ENCODE assay signal across 21 cellular contexts in genomic region chr12:56032006-56032405, GRCh38. TPM values are rescaled to one million over a fixed set of nuclear protein-coding genes. Genes with fewer than 3 reads are reported as not detected.
DNase-seq lines count a peak whose midpoint lies in the region; ATAC-seq and TF ChIP-seq lines count a peak whose summit lies in the region.
"Had no signal": no experiment of that assay in that cellular context is flagged by ENCODE, and none has a peak within 500 bp of the region (broad histone marks: within the 10 kb centered on the region; RNA-seq: fewer than 3 reads in every experiment).

No MANE protein-coding gene starts in this region.

- peak overlapping the region; percentile 47 for H3K4me3 ChIP-seq in CD4-positive, CD25-positive, alpha-beta regulatory T cell (ENCODE audit: low read depth, low read length)
- no peak overlapping the region for H3K4me3 ChIP-seq in CD4-positive, alpha-beta memory T cell (ENCODE audit: low read length in 2 of 2)
- no peak overlapping the region for H3K4me3 ChIP-seq in right atrium auricular region
- H3K4me3 ChIP-seq: body of pancreas, gastroesophageal sphincter, SJSA1, testis, vagina had no signal

- peaks cover 30% of the 10 kb centered on the region for H3K36me3 ChIP-seq in CD4-positive, CD25-positive, alpha-beta regulatory T cell (ENCODE audit: control insufficient read depth, insufficient read depth, low read length)
- H3K36me3 ChIP-seq in CD4-positive, alpha-beta memory T cell (ENCODE audit: insufficient read depth, low read length): peaks cover 29% of the 10 kb centered on the region
- H3K36me3 ChIP-seq in right atrium auricular region: peaks cover 29% of the 10 kb centered on the region

- no peaks in the 10 kb centered on the region for H3K27me3 ChIP-seq in CD4-positive, CD25-positive, alpha-beta regulatory T cell (ENCODE audit: control insufficient read depth, insufficient read depth, low read length)
- H3K27me3 ChIP-seq in CD4-positive, alpha-beta memory T cell (ENCODE audit: insufficient read depth, low read length): no peaks in the 10 kb centered on the region
- H3K27me3 ChIP-seq in right atrium auricular region: no peaks in the 10 kb centered on the region
- H3K27me3 ChIP-seq: body of pancreas, gastroesophageal sphincter, SJSA1, testis, vagina had no signal

- H3K27ac ChIP-seq in CD4-positive, CD25-positive, alpha-beta regulatory T cell (ENCODE audit: insufficient read depth, low read length, poor library complexity, severe bottlenecking): peak overlapping the region; percentile 85
- peak overlapping the region; percentile 16 for H3K27ac ChIP-seq in CD4-positive, alpha-beta memory T cell (ENCODE audit: low read depth, low read length)
- no peak overlapping the region for H3K27ac ChIP-seq in right atrium auricular region
- H3K27ac ChIP-seq: body of pancreas, gastroesophageal sphincter, SJSA1, testis, vagina, WERI-Rb-1 had no signal

- peaks cover 28 to 95% (median 73%) of the 10 kb centered on the region in 4 donors for H3K4me1 Mint-ChIP-seq in CD4-positive, CD25-positive, alpha-beta regulatory T cell
- peaks cover 6 to 20% (median 7%) of the 10 kb centered on the region in 4 donors for H3K4me1 Mint-ChIP-seq in CD4-positive, alpha-beta memory T cell
- H3K4me1 Mint-ChIP-seq in activated CD8-positive, alpha-beta memory T cell treated with anti-CD3 and anti-CD28 coated beads, Interleukin-2, amount 10 ng/mL, durations not matched to agents 7 days and 5 days: peaks cover 59% of the 10 kb centered on the region
- H3K4me1 Mint-ChIP-seq in endothelial cell (ENCODE audit: unreplicated experiment): peaks cover 14% of the 10 kb centered on the region

- peak overlapping the region; percentile 51 to 77 (median 62) for H3K4me3 Mint-ChIP-seq in CD4-positive, CD25-positive, alpha-beta regulatory T cell
- peak overlapping the region in 1 of 8 donors; percentile 2 for H3K4me3 Mint-ChIP-seq in CD4-positive, alpha-beta memory T cell
- no peak overlapping the region for H3K4me3 Mint-ChIP-seq in activated CD8-positive, alpha-beta memory T cell treated with anti-CD3 and anti-CD28 coated beads, Interleukin-2, amount 10 ng/mL, durations not matched to agents 7 days and 5 days
- H3K4me3 Mint-ChIP-seq in endothelial cell (ENCODE audit: unreplicated experiment): peak overlapping the region; percentile 10
- H3K4me3 Mint-ChIP-seq: effector memory CD8-positive, alpha-beta T cell had no signal

- H3K27me3 Mint-ChIP-seq in CD4-positive, CD25-positive, alpha-beta regulatory T cell: no peaks in the 10 kb centered on the region
- H3K27me3 Mint-ChIP-seq in CD4-positive, alpha-beta memory T cell: no peaks in the 10 kb centered on the region
- no peaks in the 10 kb centered on the region for H3K27me3 Mint-ChIP-seq in activated CD8-positive, alpha-beta memory T cell treated with anti-CD3 and anti-CD28 coated beads, Interleukin-2, amount 10 ng/mL, durations not matched to agents 7 days and 5 days
- H3K27me3 Mint-ChIP-seq in endothelial cell (ENCODE audit: unreplicated experiment): peaks cover 1% of the 10 kb centered on the region
- H3K27me3 Mint-ChIP-seq: effector memory CD8-positive, alpha-beta T cell had no signal

- peak overlapping the region; percentile 91 to 97 (median 94) for H3K27ac Mint-ChIP-seq in CD4-positive, CD25-positive, alpha-beta regulatory T cell
- H3K27ac Mint-ChIP-seq in CD4-positive, alpha-beta memory T cell: peak overlapping the region in 5 of 7 donors; percentile 18 to 81 (median 77)
- H3K27ac Mint-ChIP-seq in activated CD8-positive, alpha-beta memory T cell treated with anti-CD3 and anti-CD28 coated beads, Interleukin-2, amount 10 ng/mL, durations not matched to agents 7 days and 5 days: peak overlapping the region; percentile 48
- no peak overlapping the region for H3K27ac Mint-ChIP-seq in endothelial cell (ENCODE audit: unreplicated experiment)
- H3K27ac Mint-ChIP-seq: effector memory CD8-positive, alpha-beta T cell had no signal

- no peak for TF ChIP-seq CTCF in endothelial cell (IDR thresholded peaks at IDR 0.05; ENCODE audit: unreplicated experiment)
- TF ChIP-seq CTCF in right atrium auricular region (IDR thresholded peaks at IDR 0.05): no peak

- intact Hi-C loops in CD4-positive, alpha-beta memory T cell (cut with micrococcal nuclease): no loop called here

- ATAC-seq in CD4-positive, CD25-positive, alpha-beta regulatory T cell (ENCODE audit: low read depth in 2 of 2): peak; percentile 57 to 67
- ATAC-seq in activated CD8-positive, alpha-beta memory T cell treated with anti-CD3 and anti-CD28 coated beads, Interleukin-2, amount 10 ng/mL, durations not matched to agents 7 days and 5 days: no peak
- no peak for ATAC-seq in GM18511 (IDR thresholded peaks at IDR 0.05; ENCODE audit: unreplicated experiment)
- ATAC-seq: body of pancreas; effector memory CD8-positive, alpha-beta T cell; gastroesophageal sphincter had no signal

- H3K9me3 Mint-ChIP-seq in CD4-positive, CD25-positive, alpha-beta regulatory T cell: no peaks in the 10 kb centered on the region
- no peaks in the 10 kb centered on the region for H3K9me3 Mint-ChIP-seq in CD4-positive, alpha-beta memory T cell
- no peaks in the 10 kb centered on the region for H3K9me3 Mint-ChIP-seq in activated CD8-positive, alpha-beta memory T cell treated with anti-CD3 and anti-CD28 coated beads, Interleukin-2, amount 10 ng/mL, durations not matched to agents 7 days and 5 days (ENCODE audit: low read depth)
- no peaks in the 10 kb centered on the region for H3K9me3 Mint-ChIP-seq in endothelial cell (ENCODE audit: unreplicated experiment)
- H3K9me3 Mint-ChIP-seq: effector memory CD8-positive, alpha-beta T cell had no signal

- peak; percentile 30 to 73 (median 50) for DNase-seq in CD4-positive, CD25-positive, alpha-beta regulatory T cell
- no peak for DNase-seq in CD4-positive, alpha-beta memory T cell
- DNase-seq in activated CD8-positive, alpha-beta memory T cell treated with anti-CD3 and anti-CD28 coated beads, Interleukin-2, amount 10 ng/mL, durations not matched to agents 7 days and 5 days: peak; percentile 46
- DNase-seq in endothelial cell (ENCODE audit: low spot score): no peak
- DNase-seq in 8988T: no peak
- DNase-seq in right atrium auricular region (ENCODE audit: low spot score): no peak
- DNase-seq: body of pancreas; DMS53; effector memory CD8-positive, alpha-beta T cell; GDM1; HCEC 1CT; KBM-7; NCI-H1436 treated with DMSO at 0.1 percent for 48 hours; NCI-H510A treated with DMSO at 0.1 percent for 48 hours; posterior cingulate gyrus; testis; WERI-Rb-1 had no signal

- no peaks in the 10 kb centered on the region for H3K9me3 ChIP-seq in CD4-positive, CD25-positive, alpha-beta regulatory T cell (ENCODE audit: control insufficient read depth in 2 of 2, low read length in 2 of 2)
- H3K9me3 ChIP-seq in CD4-positive, alpha-beta memory T cell (ENCODE audit: control insufficient read depth in 1 of 2, low read length in 2 of 2): no peaks in the 10 kb centered on the region
- no peaks in the 10 kb centered on the region for H3K9me3 ChIP-seq in right atrium auricular region
- H3K9me3 ChIP-seq: body of pancreas, gastroesophageal sphincter, SJSA1, testis, vagina had no signal

- CTCF ChIA-PET in CD4-positive, alpha-beta memory T cell (lab: Charles Lee; ENCODE audit: partially characterized antibody): interaction anchor here (1.0 kb wide), 1 partner anchor 36 kb away, joined by 3 read pairs; no protein-coding TSS in a partner anchor
- CTCF ChIA-PET in activated CD8-positive, alpha-beta memory T cell treated with anti-CD3 and anti-CD28 coated beads, Interleukin-2, amount 10 ng/mL, durations not matched to agents 7 days and 5 days (lab: Charles Lee): interaction anchor here (1.0 to 1.1 kb wide), 2 partner anchors 17 to 36 kb away, joined by 3 read pairs; no protein-coding TSS in a partner anchor

- H3K4me1 ChIP-seq in CD4-positive, CD25-positive, alpha-beta regulatory T cell (ENCODE audit: control insufficient read depth, insufficient read depth, low read length, poor library complexity, severe bottlenecking): peaks cover 86% of the 10 kb centered on the region
- peaks cover 7% of the 10 kb centered on the region for H3K4me1 ChIP-seq in CD4-positive, alpha-beta memory T cell (ENCODE audit: insufficient read depth, low read length)
- no peaks in the 10 kb centered on the region for H3K4me1 ChIP-seq in right atrium auricular region
- H3K4me1 ChIP-seq: body of pancreas, SJSA1, testis had no signal

- POLR2A ChIA-PET in CD4-positive, alpha-beta memory T cell (lab: Charles Lee; ENCODE audit: partially characterized antibody): no interaction called here

- peaks cover 61% of the 10 kb centered on the region for H3K36me3 Mint-ChIP-seq in CD4-positive, CD25-positive, alpha-beta regulatory T cell
- peaks cover 37 to 64% of the 10 kb centered on the region in 2 donors for H3K36me3 Mint-ChIP-seq in CD4-positive, alpha-beta memory T cell
- H3K36me3 Mint-ChIP-seq in activated CD8-positive, alpha-beta memory T cell treated with anti-CD3 and anti-CD28 coated beads, Interleukin-2, amount 10 ng/mL, durations not matched to agents 7 days and 5 days: peaks cover 62% of the 10 kb centered on the region
- H3K36me3 Mint-ChIP-seq in endothelial cell (ENCODE audit: low read depth, unreplicated experiment): peaks cover 10% of the 10 kb centered on the region

RNA-seq across cellular contexts. Expression of gene RPS26, which starts 9.7 kb away (rescaled TPM):
- total RNA-seq in CD4-positive, CD25-positive, alpha-beta regulatory T cell: 26.3 TPM
- 1,000 to 10,000 TPM in 1 of 4 donors, 100 to 1,000 TPM in 3; 288 to 1,151 (median 836) TPM for polyA plus RNA-seq in CD4-positive, CD25-positive, alpha-beta regulatory T cell
- total RNA-seq in CD4-positive, alpha-beta memory T cell: 10 to 100 TPM; 55.6 to 55.8 TPM
- polyA plus RNA-seq in CD4-positive, alpha-beta memory T cell: 1,000 to 10,000 TPM in 1 of 2 donors, 100 to 1,000 TPM in 1; 386 to 1,449 TPM
- total RNA-seq in activated CD8-positive, alpha-beta memory T cell treated with anti-CD3 and anti-CD28 coated beads, Interleukin-2, amount 10 ng/mL, durations not matched to agents 7 days and 5 days: 10 to 100 TPM; 27.9 to 42.2 TPM
- 45.8 TPM for total RNA-seq in endothelial cell (ENCODE audit: unreplicated experiment)
- 1,000 to 10,000 TPM in 1 of 2 donors, 100 to 1,000 TPM in 1; 134 to 1,492 TPM for total RNA-seq in right atrium auricular region

RNA-seq across cellular contexts. Expression of gene IKZF4, which starts 11.2 kb away (rescaled TPM):
- total RNA-seq in CD4-positive, CD25-positive, alpha-beta regulatory T cell: 22.3 TPM
- polyA plus RNA-seq in CD4-positive, CD25-positive, alpha-beta regulatory T cell: 1 to 10 TPM; 5.8 to 8.1 (median 6.4) TPM
- total RNA-seq in CD4-positive, alpha-beta memory T cell: 1 to 10 TPM; 7.2 to 7.9 TPM
- polyA plus RNA-seq in CD4-positive, alpha-beta memory T cell: 1 to 10 TPM in 1 of 2 donors, under 1 TPM in 1; 0.37 to 2.2 TPM
- 10 to 100 TPM; 15.8 to 44.9 TPM for total RNA-seq in activated CD8-positive, alpha-beta memory T cell treated with anti-CD3 and anti-CD28 coated beads, Interleukin-2, amount 10 ng/mL, durations not matched to agents 7 days and 5 days
- total RNA-seq in endothelial cell (ENCODE audit: unreplicated experiment) (3.0 TPM), right atrium auricular region (1 to 10 TPM; 2.6 to 3.9 TPM)

RNA-seq across cellular contexts. Expression of gene SUOX, which starts 34.9 kb away (rescaled TPM):
- total RNA-seq in CD4-positive, CD25-positive, alpha-beta regulatory T cell: 6.9 TPM
- polyA plus RNA-seq in CD4-positive, CD25-positive, alpha-beta regulatory T cell: 10 to 100 TPM in 1 of 4 donors, 1 to 10 TPM in 3; 2.2 to 10.3 (median 5.9) TPM
- 1 to 10 TPM; 5.4 to 5.9 TPM for total RNA-seq in CD4-positive, alpha-beta memory T cell
- polyA plus RNA-seq in CD4-positive, alpha-beta memory T cell: not detected
- 10 to 100 TPM in 1 of 2 experiments, 1 to 10 TPM in 1; 2.5 to 14.6 TPM for total RNA-seq in activated CD8-positive, alpha-beta memory T cell treated with anti-CD3 and anti-CD28 coated beads, Interleukin-2, amount 10 ng/mL, durations not matched to agents 7 days and 5 days
- total RNA-seq in endothelial cell (ENCODE audit: unreplicated experiment): 31.6 TPM
- 10 to 100 TPM; 23.9 to 37.7 TPM for total RNA-seq in right atrium auricular region

RNA-seq across cellular contexts. Expression of gene ERBB3, which starts 48.0 kb away (rescaled TPM):
- 0.69 TPM for total RNA-seq in CD4-positive, CD25-positive, alpha-beta regulatory T cell
- under 1 TPM; 0.14 to 1.00 (median 0.56) TPM for polyA plus RNA-seq in CD4-positive, CD25-positive, alpha-beta regulatory T cell
- total RNA-seq in CD4-positive, alpha-beta memory T cell: 1 to 10 TPM; 5.9 to 6.9 TPM
- polyA plus RNA-seq in CD4-positive, alpha-beta memory T cell: under 1 TPM; 0.61 to 0.70 TPM
- 1 to 10 TPM in 1 of 2 experiments, under 1 TPM in 1; 0.94 to 1.8 TPM for total RNA-seq in activated CD8-positive, alpha-beta memory T cell treated with anti-CD3 and anti-CD28 coated beads, Interleukin-2, amount 10 ng/mL, durations not matched to agents 7 days and 5 days
- total RNA-seq in endothelial cell (ENCODE audit: unreplicated experiment): 4.2 TPM
- 1 to 10 TPM; 3.2 to 7.2 TPM for total RNA-seq in right atrium auricular region
- total RNA-seq: SJSA1 had no signal

RNA-seq across cellular contexts. Expression of gene RAB5B, which starts 58.1 kb away (rescaled TPM):
- total RNA-seq in CD4-positive, CD25-positive, alpha-beta regulatory T cell: 60.8 TPM
- polyA plus RNA-seq in CD4-positive, CD25-positive, alpha-beta regulatory T cell: 10 to 100 TPM; 66.8 to 73.4 (median 68.3) TPM
- 100 to 1,000 TPM; 106 to 112 TPM for total RNA-seq in CD4-positive, alpha-beta memory T cell
- 10 to 100 TPM; 67.5 to 80.8 TPM for polyA plus RNA-seq in CD4-positive, alpha-beta memory T cell
- total RNA-seq in activated CD8-positive, alpha-beta memory T cell treated with anti-CD3 and anti-CD28 coated beads, Interleukin-2, amount 10 ng/mL, durations not matched to agents 7 days and 5 days: 10 to 100 TPM; 46.4 to 55.6 TPM
- total RNA-seq in endothelial cell (ENCODE audit: unreplicated experiment) (130 TPM), right atrium auricular region (100 to 1,000 TPM in 1 of 2 donors, 10 to 100 TPM in 1; 93.5 to 108 TPM)

Comparison
In these comparisons a context has a peak if more than half of its experiments do, and no peak if none do; other contexts are left out.
1. ATAC-seq: peak in CD4-positive, CD25-positive, alpha-beta regulatory T cell (2 of 2); none in activated CD8-positive, alpha-beta memory T cell treated with anti-CD3 and anti-CD28 coated beads, Interleukin-2, amount 10 ng/mL, durations not matched to agents 7 days and 5 days (single experiment) and GM18511 (single experiment).
2. DNase-seq: peak in CD4-positive, CD25-positive, alpha-beta regulatory T cell (3 of 3) and activated CD8-positive, alpha-beta memory T cell treated with anti-CD3 and anti-CD28 coated beads, Interleukin-2, amount 10 ng/mL, durations not matched to agents 7 days and 5 days (single experiment); none in CD4-positive, alpha-beta memory T cell (0 of 5), endothelial cell (single experiment), 8988T (single experiment) and right atrium auricular region (single experiment).
3. H3K27ac ChIP-seq: peak in CD4-positive, CD25-positive, alpha-beta regulatory T cell (single experiment) and CD4-positive, alpha-beta memory T cell (single experiment); none in right atrium auricular region (0 of 2).